8 cellular contexts compared by ENCODE assay signal in the genomic region with DNA sequence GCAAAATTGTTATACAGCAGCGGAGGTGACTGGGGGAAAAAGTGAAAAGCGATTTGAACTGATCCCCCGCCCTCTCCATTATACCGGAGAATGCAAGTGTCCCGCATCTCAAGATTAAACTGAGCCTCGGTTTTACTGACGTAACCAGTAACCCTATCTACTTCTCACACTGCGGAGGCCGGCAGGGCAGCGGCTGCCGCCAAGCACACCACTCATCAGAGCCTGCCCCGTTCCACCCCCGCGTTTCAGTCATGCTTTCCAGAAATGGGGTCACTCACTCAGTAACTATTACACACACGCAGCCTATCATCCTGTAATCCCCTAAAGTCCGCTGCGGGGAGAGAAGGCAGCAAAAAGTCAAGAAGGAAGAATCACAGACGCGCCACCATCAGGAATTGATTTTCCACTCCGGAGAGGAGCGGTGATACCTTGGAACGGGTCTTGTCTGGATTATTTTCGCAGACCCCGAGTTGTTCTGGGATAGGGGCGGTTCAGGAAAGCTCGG. TPM values are rescaled to one million over a fixed set of nuclear protein-coding genes. Genes with fewer than 3 reads are reported as not detected.
DNase-seq lines count a peak whose midpoint lies in the region; ATAC-seq, FAIRE-seq and TF ChIP-seq lines count a peak whose summit lies in the region.

No MANE protein-coding gene starts in this region.

- DNase-seq in AG09319 (ENCODE audit: extremely low read depth, low read depth) (peak; percentile 50), RPMI8226 (peak; percentile 48), head of caudate nucleus (peak in 38 of 42 donors; percentile 4 to 60 (median 21)), pancreas (peak; percentile 32 to 69 (median 44))
- peak; percentile 4 to 8 (median 6) for DNase-seq in activated naive CD4-positive, alpha-beta T cell (lab: John Stamatoyannopoulos, UW)

- TF ChIP-seq CTCF in AG09319 (IDR thresholded peaks at IDR 0.05; ENCODE audit: low read depth, low read length) (no peak), pancreas (IDR thresholded peaks at IDR 0.05) (no peak)

- 0 to 23% methylated on average over 26 of the region's 26 CpGs for WGBS in pancreas, 2 donors
- whole genome bisulfite sequencing in urinary bladder: 0% methylated on average over 26 of the region's 26 CpGs

- H3K36me3 ChIP-seq in pancreas (no peaks in the 10 kb centered on the region), urinary bladder (ENCODE audit: insufficient read depth) (no peaks in the 10 kb centered on the region)

- H3K4me3 ChIP-seq in pancreas: peak overlapping the region; percentile 29 to 59 (median 40)
- H3K4me3 ChIP-seq in urinary bladder (ENCODE audit: low read depth, low read length): peak overlapping the region; percentile 78

- H3K27ac ChIP-seq in pancreas (peak overlapping the region in 2 of 4 donors; percentile 75 to 82), urinary bladder (ENCODE audit: low read depth) (peak overlapping the region; percentile 84)

- peak; percentile 39 for ATAC-seq in GM18907 (IDR thresholded peaks at IDR 0.05; ENCODE audit: unreplicated experiment)
- peak; percentile 44 for ATAC-seq in HG03439 (IDR thresholded peaks at IDR 0.05; ENCODE audit: unreplicated experiment)
- ATAC-seq in pancreas: peak in 3 of 4 donors; percentile 31 to 54 (median 32)

- intact Hi-C loops in head of caudate nucleus (cut with DNase I): loop anchor here (10.0 kb wide), 1 partner anchor 120 kb away; the partner anchor contains the start of gene EIF1AX
- intact Hi-C loops in pancreas (cut with DNase I): loop anchor here in 1 of 3 donors (10.0 kb wide), 1 partner anchor 180 kb away; no protein-coding TSS in a partner anchor

- H3K27me3 ChIP-seq in pancreas: peaks cover 0 to 4% (median 0%) of the 10 kb centered on the region in 4 donors

- FAIRE-seq in pancreas (lab: Jason Lieb, UNC): no peak

- no peaks in the 10 kb centered on the region for H3K9me3 ChIP-seq in pancreas

- peaks cover 0 to 18% (median 8%) of the 10 kb centered on the region in 3 donors for H3K4me1 ChIP-seq in pancreas
- no peaks in the 10 kb centered on the region for H3K4me1 ChIP-seq in urinary bladder (ENCODE audit: insufficient read depth)

RNA-seq across cellular contexts. Expression of gene RPS6KA3, which starts 1.4 kb away (rescaled TPM):
- total RNA-seq in pancreas (10 to 100 TPM; 15.0 to 29.8 (median 18.9) TPM), urinary bladder (65.8 TPM)
- polyA plus RNA-seq in pancreas (10 to 100 TPM in 1 of 2 donors, 1 to 10 TPM in 1; 4.8 to 15.0 TPM), urinary bladder (20.2 TPM)
